Comparison of ENCODE assay signal across 1 cellular context in the genomic region with DNA sequence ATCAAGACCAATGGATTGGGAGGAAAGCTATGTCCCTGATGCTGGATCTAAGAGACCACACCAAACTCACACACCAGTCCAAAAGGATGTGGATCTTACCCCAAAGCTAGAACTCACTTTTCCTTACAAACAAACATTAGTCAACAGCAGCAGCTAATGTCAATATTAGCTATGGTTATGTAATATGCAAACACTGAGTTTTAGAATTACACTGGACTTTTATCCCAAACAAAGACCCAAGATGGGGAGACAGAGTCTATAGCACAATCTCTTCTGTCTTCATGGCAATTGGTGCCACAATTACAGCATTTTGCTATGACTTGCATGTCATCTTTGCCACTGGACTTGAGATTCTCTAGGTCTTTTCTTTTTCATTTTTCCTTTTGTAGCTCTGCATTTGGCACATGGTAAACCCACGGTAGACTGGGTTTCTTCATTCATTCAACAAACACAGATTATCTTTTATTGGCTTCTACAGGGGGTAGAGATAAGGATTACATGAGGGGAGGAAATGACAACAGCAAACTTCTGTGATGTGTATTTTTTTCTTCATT.
TF ChIP-seq lines count a peak whose summit lies in the region.

No MANE protein-coding gene starts in this region.

TF ChIP-seq in HepG2, 621 proteins besides CTCF, POLR2A, EP300 and RAD21 (continued from another document and continues in another):
- TF ChIP-seq, protein P1, sequence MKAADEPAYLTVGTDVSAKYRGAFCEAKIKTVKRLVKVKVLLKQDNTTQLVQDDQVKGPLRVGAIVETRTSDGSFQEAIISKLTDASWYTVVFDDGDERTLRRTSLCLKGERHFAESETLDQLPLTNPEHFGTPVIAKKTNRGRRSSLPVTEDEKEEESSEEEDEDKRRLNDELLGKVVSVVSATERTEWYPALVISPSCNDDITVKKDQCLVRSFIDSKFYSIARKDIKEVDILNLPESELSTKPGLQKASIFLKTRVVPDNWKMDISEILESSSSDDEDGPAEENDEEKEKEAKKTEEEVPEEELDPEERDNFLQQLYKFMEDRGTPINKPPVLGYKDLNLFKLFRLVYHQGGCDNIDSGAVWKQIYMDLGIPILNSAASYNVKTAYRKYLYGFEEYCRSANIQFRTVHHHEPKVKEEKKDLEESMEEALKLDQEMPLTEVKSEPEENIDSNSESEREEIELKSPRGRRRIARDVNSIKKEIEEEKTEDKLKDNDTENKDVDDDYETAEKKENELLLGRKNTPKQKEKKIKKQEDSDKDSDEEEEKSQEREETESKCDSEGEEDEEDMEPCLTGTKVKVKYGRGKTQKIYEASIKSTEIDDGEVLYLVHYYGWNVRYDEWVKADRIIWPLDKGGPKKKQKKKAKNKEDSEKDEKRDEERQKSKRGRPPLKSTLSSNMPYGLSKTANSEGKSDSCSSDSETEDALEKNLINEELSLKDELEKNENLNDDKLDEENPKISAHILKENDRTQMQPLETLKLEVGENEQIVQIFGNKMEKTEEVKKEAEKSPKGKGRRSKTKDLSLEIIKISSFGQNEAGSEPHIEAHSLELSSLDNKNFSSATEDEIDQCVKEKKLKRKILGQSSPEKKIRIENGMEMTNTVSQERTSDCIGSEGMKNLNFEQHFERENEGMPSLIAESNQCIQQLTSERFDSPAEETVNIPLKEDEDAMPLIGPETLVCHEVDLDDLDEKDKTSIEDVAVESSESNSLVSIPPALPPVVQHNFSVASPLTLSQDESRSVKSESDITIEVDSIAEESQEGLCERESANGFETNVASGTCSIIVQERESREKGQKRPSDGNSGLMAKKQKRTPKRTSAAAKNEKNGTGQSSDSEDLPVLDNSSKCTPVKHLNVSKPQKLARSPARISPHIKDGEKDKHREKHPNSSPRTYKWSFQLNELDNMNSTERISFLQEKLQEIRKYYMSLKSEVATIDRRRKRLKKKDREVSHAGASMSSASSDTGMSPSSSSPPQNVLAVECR (CRISPR knock-in tag; IDR thresholded peaks at IDR 0.05; ENCODE audit: borderline replicate concordance), result peak; percentile 77; the same call in 1 of the 2 replicates
- TF ChIP-seq ZNF18 (CRISPR knock-in tag; IDR thresholded peaks at IDR 0.05; ENCODE audit: insufficient replicate concordance) (no peak), FOXA3 (CRISPR knock-in tag; IDR thresholded peaks at IDR 0.05) (peak; percentile 100), ZNF772 (CRISPR knock-in tag; IDR thresholded peaks at IDR 0.05) (peak; percentile 96), NCOA1 (CRISPR knock-in tag; IDR thresholded peaks at IDR 0.05) (peak; percentile 69), RELA (CRISPR knock-in tag; IDR thresholded peaks at IDR 0.05) (no peak; the same call in 1 of the 2 replicates), ZBTB7B (CRISPR knock-in tag; IDR thresholded peaks at IDR 0.05) (peak; percentile 96), ZNF343 (CRISPR knock-in tag; IDR thresholded peaks at IDR 0.05) (peak; percentile 82; the same call in 1 of the 2 replicates), KDM5B (CRISPR knock-in tag; IDR thresholded peaks at IDR 0.05; ENCODE audit: borderline replicate concordance) (no peak), ZIK1 (CRISPR knock-in tag; IDR thresholded peaks at IDR 0.05; ENCODE audit: borderline replicate concordance, low read depth) (no peak), KLF13 (CRISPR knock-in tag; IDR thresholded peaks at IDR 0.05) (no peak), ASH2L (IDR thresholded peaks at IDR 0.05; ENCODE audit: insufficient read length, low read depth, low read length) (peak; percentile 93), HMG20B (CRISPR knock-in tag; conservative IDR thresholded peaks at IDR 0.05) (peak; percentile 86), ZNF441 (CRISPR knock-in tag; IDR thresholded peaks at IDR 0.05; ENCODE audit: borderline replicate concordance) (peak; percentile 96), ZNF225 (CRISPR knock-in tag; IDR thresholded peaks at IDR 0.05) (no peak), ZNF10 (CRISPR knock-in tag; IDR thresholded peaks at IDR 0.05; ENCODE audit: borderline replicate concordance, low read depth) (no peak), RORA (CRISPR knock-in tag; IDR thresholded peaks at IDR 0.05) (no peak), ZNF83 (CRISPR knock-in tag; IDR thresholded peaks at IDR 0.05; ENCODE audit: borderline replicate concordance) (no peak), ERF (CRISPR knock-in tag; IDR thresholded peaks at IDR 0.05) (peak; percentile 99), ZEB1 (IDR thresholded peaks at IDR 0.05; ENCODE audit: insufficient replicate concordance, low read depth) (peak; percentile 66), MZF1 (CRISPR knock-in tag; IDR thresholded peaks at IDR 0.05; ENCODE audit: borderline replicate concordance) (no peak), ZNF263 (CRISPR knock-in tag; IDR thresholded peaks at IDR 0.05) (no peak; the same call in 1 of the 2 replicates), NFE2L2 (IDR thresholded peaks at IDR 0.05; ENCODE audit: low read length) (no peak), YEATS2 (CRISPR knock-in tag; IDR thresholded peaks at IDR 0.05; ENCODE audit: borderline replicate concordance) (peak; percentile 78; the same call in 1 of the 2 replicates), CBX5 (CRISPR knock-in tag; IDR thresholded peaks at IDR 0.05; ENCODE audit: borderline replicate concordance) (no peak), HINFP (CRISPR knock-in tag; IDR thresholded peaks at IDR 0.05; ENCODE audit: low read depth) (peak; percentile 69; the same call in 1 of the 2 replicates), HDAC1 (CRISPR knock-in tag; IDR thresholded peaks at IDR 0.05) (peak; percentile 95), MAFK (conservative IDR thresholded peaks at IDR 0.05 in 1 of 2, IDR thresholded peaks at IDR 0.05 in 1 of 2; ENCODE audit: low read length in 2 of 2) (peak in 1 of 2 experiments; percentile 11; a peak in 2 of 4 replicates), ISX (CRISPR knock-in tag; conservative IDR thresholded peaks at IDR 0.05) (no peak), MAFF (IDR thresholded peaks at IDR 0.05; ENCODE audit: low read depth, low read length) (peak; percentile 27; the same call in 1 of the 2 replicates), TCF12 (IDR thresholded peaks at IDR 0.05) (no peak), TCF12 (CRISPR knock-in tag; IDR thresholded peaks at IDR 0.05) (peak; percentile 95), GLI4 (CRISPR knock-in tag; IDR thresholded peaks at IDR 0.05; ENCODE audit: borderline replicate concordance) (no peak), ZBTB46 (CRISPR knock-in tag; IDR thresholded peaks at IDR 0.05; ENCODE audit: borderline replicate concordance) (no peak), ZNF34 (CRISPR knock-in tag; IDR thresholded peaks at IDR 0.05; ENCODE audit: borderline replicate concordance) (peak; percentile 90; the same call in 1 of the 2 replicates), ZNF138 (CRISPR knock-in tag; IDR thresholded peaks at IDR 0.05; ENCODE audit: low read depth) (no peak), ZSCAN25 (CRISPR knock-in tag; IDR thresholded peaks at IDR 0.05) (no peak), ZNF275 (CRISPR knock-in tag; IDR thresholded peaks at IDR 0.05; ENCODE audit: borderline replicate concordance) (peak; percentile 96; the same call in 1 of the 2 replicates), ZNF276 (CRISPR knock-in tag; IDR thresholded peaks at IDR 0.05; ENCODE audit: low read depth) (peak; percentile 42; the same call in 1 of the 2 replicates), ZFP37 (CRISPR knock-in tag; IDR thresholded peaks at IDR 0.05; ENCODE audit: borderline replicate concordance) (no peak), ZNF383 (CRISPR knock-in tag; IDR thresholded peaks at IDR 0.05; ENCODE audit: borderline replicate concordance) (no peak), ZMYM2 (CRISPR knock-in tag; IDR thresholded peaks at IDR 0.05) (peak; percentile 88), ZFP36L1 (CRISPR knock-in tag; IDR thresholded peaks at IDR 0.05) (peak; percentile 95; the same call in 1 of the 2 replicates), ZNF770 (CRISPR knock-in tag; IDR thresholded peaks at IDR 0.05) (peak; percentile 32; the same call in 1 of the 2 replicates), NCOR1 (IDR thresholded peaks at IDR 0.05; ENCODE audit: borderline replicate concordance, low read length) (peak; percentile 99), U2AF2 (IDR thresholded peaks at IDR 0.05; ENCODE audit: low read depth, low read length) (no peak)
- TF ChIP-seq, protein P2, sequence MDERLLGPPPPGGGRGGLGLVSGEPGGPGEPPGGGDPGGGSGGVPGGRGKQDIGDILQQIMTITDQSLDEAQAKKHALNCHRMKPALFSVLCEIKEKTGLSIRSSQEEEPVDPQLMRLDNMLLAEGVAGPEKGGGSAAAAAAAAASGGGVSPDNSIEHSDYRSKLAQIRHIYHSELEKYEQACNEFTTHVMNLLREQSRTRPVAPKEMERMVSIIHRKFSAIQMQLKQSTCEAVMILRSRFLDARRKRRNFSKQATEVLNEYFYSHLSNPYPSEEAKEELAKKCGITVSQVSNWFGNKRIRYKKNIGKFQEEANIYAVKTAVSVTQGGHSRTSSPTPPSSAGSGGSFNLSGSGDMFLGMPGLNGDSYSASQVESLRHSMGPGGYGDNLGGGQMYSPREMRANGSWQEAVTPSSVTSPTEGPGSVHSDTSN (CRISPR knock-in tag; IDR thresholded peaks at IDR 0.05), result no peak
- TF ChIP-seq, protein P3, sequence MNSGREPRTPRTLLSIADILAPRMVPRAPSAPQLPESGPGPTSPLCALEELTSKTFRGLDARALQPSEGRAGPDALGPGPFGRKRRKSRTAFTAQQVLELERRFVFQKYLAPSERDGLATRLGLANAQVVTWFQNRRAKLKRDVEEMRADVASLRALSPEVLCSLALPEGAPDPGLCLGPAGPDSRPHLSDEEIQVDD (CRISPR knock-in tag; IDR thresholded peaks at IDR 0.05; ENCODE audit: borderline replicate concordance), result no peak
- TF ChIP-seq, protein P4, sequence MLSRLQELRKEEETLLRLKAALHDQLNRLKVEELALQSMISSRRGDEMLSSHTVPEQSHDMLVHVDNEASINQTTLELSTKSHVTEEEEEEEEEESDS (CRISPR knock-in tag; IDR thresholded peaks at IDR 0.05; ENCODE audit: borderline replicate concordance), result peak; percentile 88; the same call in 1 of the 2 replicates
